11 cellular contexts compared by ENCODE assay signal in the genomic region with DNA sequence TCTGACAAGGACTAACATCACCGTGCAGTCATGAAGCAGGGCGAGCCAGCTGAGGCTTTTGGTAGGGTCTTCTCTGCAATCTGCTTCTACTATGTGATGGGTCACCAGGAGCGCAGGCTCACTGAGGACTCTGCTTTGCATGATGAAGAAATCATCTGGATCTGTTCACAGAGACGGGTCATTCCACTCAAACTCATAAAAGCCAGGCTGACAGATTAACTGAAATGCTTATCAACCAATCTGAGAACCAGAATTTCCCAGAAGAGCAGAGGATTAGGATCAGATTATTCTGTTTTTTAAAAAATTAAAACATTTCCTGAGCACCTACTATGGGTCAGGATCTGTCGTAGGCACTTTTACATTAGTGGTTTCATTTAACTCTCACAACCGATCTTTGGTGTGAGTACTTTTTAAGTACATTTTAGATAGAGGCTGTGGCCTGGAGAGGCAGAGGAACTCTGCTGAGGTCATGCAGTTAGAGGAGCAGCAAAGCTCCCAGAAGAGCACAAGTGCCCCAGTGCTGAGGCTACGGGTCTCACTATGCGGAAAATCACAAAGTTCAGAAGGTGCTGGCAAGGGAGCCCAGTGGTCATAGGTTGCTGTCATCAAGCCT.
DNase-seq lines count a peak whose midpoint lies in the region; ATAC-seq and TF ChIP-seq lines count a peak whose summit lies in the region.
"Had no signal": no experiment of that assay in that cellular context is flagged by ENCODE, and none has a peak within 500 bp of the region (broad histone marks: within the 10 kb centered on the region; RNA-seq: fewer than 3 reads in every experiment).

No MANE protein-coding gene starts in this region.

- H3K14ac ChIP-seq in IMR-90 (replicated peaks; ENCODE audit: low read depth, low read length) = 0 out of 2 replicates have a peak overlapping the region, but pooled peaks have one; percentile 35

- H3K9me3 ChIP-seq in IMR-90 (ENCODE audit: control insufficient read depth, insufficient read depth, low read length) (no peaks in the 10 kb centered on the region), heart left ventricle (no peaks in the 10 kb centered on the region), psoas muscle (no peaks in the 10 kb centered on the region)
- H3K9me3 ChIP-seq: stomach had no signal

- peaks cover 9% of the 10 kb centered on the region; the same call in 1 of the 2 replicates for H3K9me1 ChIP-seq in IMR-90 (ENCODE audit: insufficient read depth, low read length)

- no peak overlapping the region; the same call in 1 of the 2 replicates for H3K18ac ChIP-seq in IMR-90 (ENCODE audit: low read depth, low read length)

- TF ChIP-seq RAD21 in IMR-90 (IDR thresholded peaks at IDR 0.05; ENCODE audit: low read length) = no peak

- H4K8ac ChIP-seq in IMR-90 (ENCODE audit: low read depth in 2 of 2, low read length in 2 of 2) = no peak overlapping the region

- no peak overlapping the region for H4K5ac ChIP-seq in IMR-90 (ENCODE audit: low read depth, low read length)

- peak overlapping the region; percentile 70 for H2BK20ac ChIP-seq in IMR-90 (ENCODE audit: low read depth, low read length)

- ATAC-seq in IMR-90 (ENCODE audit: low read depth) (no peak), heart left ventricle (peak in 3 of 4 donors; percentile 43 to 66 (median 59)), psoas muscle (peak; percentile 39 to 69 (median 50))

- dilution Hi-C loops in IMR-90 (cut with HindIII; ENCODE audit: low sequenced_read_pairs, unreplicated experiment) = no loop called here

- H3K36me3 ChIP-seq in IMR-90 (ENCODE audit: control insufficient read depth, insufficient read depth, low read length) (no peaks in the 10 kb centered on the region), heart left ventricle (no peaks in the 10 kb centered on the region), psoas muscle (ENCODE audit: insufficient read depth in 1 of 2, low read depth in 1 of 2) (no peaks in the 10 kb centered on the region)
- H3K36me3 ChIP-seq: stomach had no signal

- in situ Hi-C loops in IMR-90 (cut with MboI; ENCODE audit: low sequenced_read_pairs) (no loop called here), GM13977 (cut with MboI; ENCODE audit: low pct_unique_long_range_greater_than_20kb, low sequenced_read_pairs, unreplicated experiment) (no loop called here), G401 (cut with HindIII; ENCODE audit: low sequenced_read_pairs) (no loop called here)

- H3K9ac ChIP-seq in IMR-90 (ENCODE audit: low read depth, low read length) = no peak overlapping the region; the same call in 1 of the 2 replicates
- H3K9ac ChIP-seq: GM23248 had no signal

- DNase-seq in IMR-90 (no peak), SK-N-DZ (ENCODE audit: low spot score) (peak; percentile 70), heart left ventricle (no peak), psoas muscle (no peak), Ammon's horn (ENCODE audit: low spot score) (no peak), GM13977 (ENCODE audit: low spot score) (no peak), G401 (ENCODE audit: low spot score) (no peak)
- DNase-seq: GM23248, hippocampal formation, NCI-H510A, stomach had no signal

- peak overlapping the region; percentile 46 for H2BK120ac ChIP-seq in IMR-90 (ENCODE audit: low read depth, low read length)

- H2BK5ac ChIP-seq in IMR-90 (ENCODE audit: low read depth, low read length, poor library complexity, severe bottlenecking) = no peak overlapping the region

- peak overlapping the region; percentile 40; the same call in 1 of the 2 replicates for H2AK5ac ChIP-seq in IMR-90 (ENCODE audit: low read depth, low read length)

- intact Hi-C loops in IMR-90 (cut with micrococcal nuclease) (no loop called here), heart left ventricle (cut with DNase I) (loop anchor here in 1 of 10 donors (10.0 kb wide), 1 partner anchor 213 kb away; no protein-coding TSS in a partner anchor), psoas muscle (cut with DNase I) (no loop called here)

- H3K27me3 ChIP-seq in IMR-90 (ENCODE audit: control insufficient read depth, insufficient read depth, low read length) (no peaks in the 10 kb centered on the region), heart left ventricle (no peaks in the 10 kb centered on the region), psoas muscle (ENCODE audit: insufficient read depth in 3 of 3, low read length in 2 of 3) (no peaks in the 10 kb centered on the region)
- H3K27me3 ChIP-seq: stomach had no signal

- H4K20me1 ChIP-seq in IMR-90 (ENCODE audit: insufficient read depth, low read length) = no peaks in the 10 kb centered on the region

- no peaks in the 10 kb centered on the region for H3K79me1 ChIP-seq in IMR-90 (ENCODE audit: low read depth in 1 of 2, low read length in 2 of 2)

- TF ChIP-seq POLR2A in IMR-90 (IDR thresholded peaks at IDR 0.05; ENCODE audit: low read depth, low read length) (no peak), heart left ventricle (IDR thresholded peaks at IDR 0.05) (no peak)

- H4K91ac ChIP-seq in IMR-90 (ENCODE audit: insufficient read depth, low read depth, low read length) = 0 out of 2 replicates have a peak overlapping the region, but pooled peaks have one; percentile 22

- peaks cover 6% of the 10 kb centered on the region; the same call in 1 of the 2 replicates for H3K4me1 ChIP-seq in IMR-90 (ENCODE audit: control insufficient read depth, insufficient read depth, low read length)
- peaks cover 0 to 54% (median 28%) of the 10 kb centered on the region in 12 donors for H3K4me1 ChIP-seq in heart left ventricle
- H3K4me1 ChIP-seq in psoas muscle = peaks cover 50% of the 10 kb centered on the region

- TF ChIP-seq CTCF in IMR-90 (conservative IDR thresholded peaks at IDR 0.05; ENCODE audit: low read depth, low read length) = no peak
- no peak for TF ChIP-seq CTCF in heart left ventricle (IDR thresholded peaks at IDR 0.05)
- no peak for TF ChIP-seq CTCF in psoas muscle (IDR thresholded peaks at IDR 0.05)
- no peak for TF ChIP-seq CTCF in GM13977 (IDR thresholded peaks at IDR 0.05; ENCODE audit: extremely low read depth, insufficient read depth, missing control alignments)

- peak overlapping the region; percentile 56 for H2AFZ ChIP-seq in IMR-90 (replicated peaks; ENCODE audit: low read length, poor library complexity)
- H2AFZ ChIP-seq: GM23248 had no signal

- 93% methylated on average over 3 of the region's 8 CpGs; no CpG with 5 or more reads in 1 of the 2 experiments for WGBS in IMR-90 (ENCODE audit: extremely low coverage in 2 of 2, insufficient read length in 1 of 2), 2 experiments
- WGBS in heart left ventricle, 4 donors = 49 to 58% (median 57%) methylated on average over 8 of the region's 8 CpGs
- WGBS in psoas muscle, 3 donors = 56 to 83% (median 70%) methylated on average over 8 of the region's 8 CpGs

- no peak overlapping the region for H3K4me3 ChIP-seq in IMR-90 (ENCODE audit: insufficient read depth, low read depth, low read length)
- H3K4me3 ChIP-seq in heart left ventricle = no peak overlapping the region
- no peak overlapping the region for H3K4me3 ChIP-seq in psoas muscle
- H3K4me3 ChIP-seq: GM23248, stomach had no signal

- peak overlapping the region; percentile 32 for H3K4ac ChIP-seq in IMR-90 (ENCODE audit: low read depth, low read length)

- no peak overlapping the region for H3K56ac ChIP-seq in IMR-90 (ENCODE audit: extremely low read depth, insufficient read depth, low read length)

- CTCF ChIA-PET in IMR-90 (lab: Yijun Ruan, JAX) = no interaction called here

- H2AK9ac ChIP-seq in IMR-90 (replicated peaks; ENCODE audit: low read depth, low read length, poor library complexity) = no peak overlapping the region

- H3K23ac ChIP-seq in IMR-90 (ENCODE audit: low read depth, low read length) = no peak overlapping the region; the same call in 1 of the 2 replicates

- no TSS peak for BruUV-seq in IMR-90 (replicated peaks; lab: Mats Ljungman, UMichigan)

- no peak overlapping the region for H3K4me2 ChIP-seq in IMR-90 (ENCODE audit: low read depth, low read length)

- H3K27ac ChIP-seq in IMR-90 (ENCODE audit: insufficient read depth, low read length) (no peak overlapping the region), heart left ventricle (peak overlapping the region in 3 of 12 donors; percentile 21 to 40 (median 39)), psoas muscle (peak overlapping the region; percentile 47)
- H3K27ac ChIP-seq: GM23248, stomach had no signal

- POLR2A ChIA-PET in IMR-90 (lab: Charles Lee; ENCODE audit: unreplicated experiment) = no interaction called here

- no peak overlapping the region for H2BK15ac ChIP-seq in IMR-90 (ENCODE audit: low read depth, low read length)

TF ChIP-seq in IMR-90, 13 proteins besides CTCF, POLR2A, EP300 and RAD21 (continues in another document):
- TF ChIP-seq BHLHE40 (IDR thresholded peaks at IDR 0.05; ENCODE audit: low read depth, low read length) (no peak), NFE2L2 (IDR thresholded peaks at IDR 0.05; ENCODE audit: low read depth, low read length) (no peak), MAZ (IDR thresholded peaks at IDR 0.05; ENCODE audit: borderline replicate concordance, low read depth, low read length) (no peak), RCOR1 (IDR thresholded peaks at IDR 0.05; ENCODE audit: insufficient replicate concordance, low read length) (no peak), CEBPB (IDR thresholded peaks at IDR 0.05; ENCODE audit: low read depth, low read length) (no peak), SMC3 (IDR thresholded peaks at IDR 0.05; ENCODE audit: low read depth, low read length) (no peak), RFX5 (IDR thresholded peaks at IDR 0.05; ENCODE audit: low read depth, low read length) (no peak), FOS (IDR thresholded peaks at IDR 0.05; ENCODE audit: low read depth, low read length) (no peak), MXI1 (IDR thresholded peaks at IDR 0.05; ENCODE audit: borderline replicate concordance, low read depth, low read length) (no peak), MAFK (IDR thresholded peaks at IDR 0.05; ENCODE audit: low read depth, low read length) (no peak)
- TF ChIP-seq, protein P1, sequence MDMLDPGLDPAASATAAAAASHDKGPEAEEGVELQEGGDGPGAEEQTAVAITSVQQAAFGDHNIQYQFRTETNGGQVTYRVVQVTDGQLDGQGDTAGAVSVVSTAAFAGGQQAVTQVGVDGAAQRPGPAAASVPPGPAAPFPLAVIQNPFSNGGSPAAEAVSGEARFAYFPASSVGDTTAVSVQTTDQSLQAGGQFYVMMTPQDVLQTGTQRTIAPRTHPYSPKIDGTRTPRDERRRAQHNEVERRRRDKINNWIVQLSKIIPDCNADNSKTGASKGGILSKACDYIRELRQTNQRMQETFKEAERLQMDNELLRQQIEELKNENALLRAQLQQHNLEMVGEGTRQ (IDR thresholded peaks at IDR 0.05; ENCODE audit: low read depth, low read length) = no peak
- TF ChIP-seq, protein P2, sequence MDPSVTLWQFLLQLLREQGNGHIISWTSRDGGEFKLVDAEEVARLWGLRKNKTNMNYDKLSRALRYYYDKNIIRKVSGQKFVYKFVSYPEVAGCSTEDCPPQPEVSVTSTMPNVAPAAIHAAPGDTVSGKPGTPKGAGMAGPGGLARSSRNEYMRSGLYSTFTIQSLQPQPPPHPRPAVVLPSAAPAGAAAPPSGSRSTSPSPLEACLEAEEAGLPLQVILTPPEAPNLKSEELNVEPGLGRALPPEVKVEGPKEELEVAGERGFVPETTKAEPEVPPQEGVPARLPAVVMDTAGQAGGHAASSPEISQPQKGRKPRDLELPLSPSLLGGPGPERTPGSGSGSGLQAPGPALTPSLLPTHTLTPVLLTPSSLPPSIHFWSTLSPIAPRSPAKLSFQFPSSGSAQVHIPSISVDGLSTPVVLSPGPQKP (IDR thresholded peaks at IDR 0.05; ENCODE audit: borderline replicate concordance, low read depth, low read length) = no peak
